In genomic region chr7:24980695-24981543, GRCh38 we compare ENCODE assay signal across 8 cellular contexts. TPM values are rescaled to one million over a fixed set of nuclear protein-coding genes. Genes with fewer than 3 reads are reported as not detected.
A peak's percentile ranks its signal among the peaks of the same experiment; 100 is the strongest.
DNase-seq lines count a peak whose midpoint lies in the region; ATAC-seq and TF ChIP-seq lines count a peak whose summit lies in the region.

No MANE protein-coding gene starts in this region.

- ATAC-seq in activated CD8-positive, alpha-beta memory T cell treated with anti-CD3 and anti-CD28 coated beads, Interleukin-2, amount 10 ng/mL, durations not matched to agents 7 days and 5 days = peak; percentile 18
- ATAC-seq in HG02938 (IDR thresholded peaks at IDR 0.05; ENCODE audit: unreplicated experiment) (peak; percentile 26), left colon (peak; percentile 15)
- peak; percentile 49 for ATAC-seq in stimulated activated effector memory CD8-positive, alpha-beta T cell treated with anti-CD3 and anti-CD28 coated beads, Interleukin-12 subunit alpha, Interleukin-12 subunit beta, amount 100 ng/mL, for 72 hours

- H3K27me3 Mint-ChIP-seq in activated CD8-positive, alpha-beta memory T cell treated with anti-CD3 and anti-CD28 coated beads, Interleukin-2, amount 10 ng/mL, durations not matched to agents 7 days and 5 days = peaks cover 6% of the 10 kb centered on the region

- peak overlapping the region; percentile 91 for H3K27ac Mint-ChIP-seq in activated CD8-positive, alpha-beta memory T cell treated with anti-CD3 and anti-CD28 coated beads, Interleukin-2, amount 10 ng/mL, durations not matched to agents 7 days and 5 days
- H3K27ac Mint-ChIP-seq in stimulated activated effector memory CD8-positive, alpha-beta T cell treated with anti-CD3 and anti-CD28 coated beads, Interleukin-12 subunit alpha, Interleukin-12 subunit beta, amount 100 ng/mL, for 72 hours = peak overlapping the region; percentile 96

- no peak for TF ChIP-seq POLR2A in Peyer's patch (IDR thresholded peaks at IDR 0.05)
- TF ChIP-seq POLR2A in breast epithelium (IDR thresholded peaks at IDR 0.05) = no peak

- H3K4me3 ChIP-seq in Peyer's patch (peak overlapping the region; percentile 58 to 95 (median 62)), breast epithelium (peak overlapping the region; percentile 73 to 81 (median 80))

- CTCF ChIA-PET in activated CD8-positive, alpha-beta memory T cell treated with anti-CD3 and anti-CD28 coated beads, Interleukin-2, amount 10 ng/mL, durations not matched to agents 7 days and 5 days (lab: Charles Lee) = interaction anchor here (0.9 to 9.1 kb wide), 21 partner anchors 8 to 169 kb away, joined by 3 to 90 read pairs (median 6); no protein-coding TSS in a partner anchor

- H3K27ac ChIP-seq in Peyer's patch (peak overlapping the region; percentile 79 to 94 (median 88)), breast epithelium (peak overlapping the region; percentile 80 to 90)

- peak; percentile 73 for DNase-seq in activated CD8-positive, alpha-beta memory T cell treated with anti-CD3 and anti-CD28 coated beads, Interleukin-2, amount 10 ng/mL, durations not matched to agents 7 days and 5 days
- DNase-seq in activated CD8-positive, alpha-beta memory T cell treated with anti-CD3 and anti-CD28 coated beads for 24 hours = no peak
- DNase-seq in Peyer's patch = peak; percentile 57 to 67 (median 62)
- no peak for DNase-seq in breast epithelium (ENCODE audit: low spot score in 2 of 2)
- DNase-seq in left colon = peak; percentile 47 to 59
- DNase-seq in stimulated activated effector memory CD8-positive, alpha-beta T cell treated with anti-CD3 and anti-CD28 coated beads, Interleukin-12 subunit alpha, Interleukin-12 subunit beta, amount 100 ng/mL, for 72 hours (ENCODE audit: low spot score in 2 of 2) = peak in 1 of 2 donors; percentile 60
- DNase-seq in MV-4-11 (lab: John Stamatoyannopoulos, UW) = no peak

- no peaks in the 10 kb centered on the region for H3K9me3 ChIP-seq in Peyer's patch
- H3K9me3 ChIP-seq in breast epithelium = no peaks in the 10 kb centered on the region

- peak overlapping the region; percentile 98 for H3K4me3 Mint-ChIP-seq in activated CD8-positive, alpha-beta memory T cell treated with anti-CD3 and anti-CD28 coated beads, Interleukin-2, amount 10 ng/mL, durations not matched to agents 7 days and 5 days
- H3K4me3 Mint-ChIP-seq in stimulated activated effector memory CD8-positive, alpha-beta T cell treated with anti-CD3 and anti-CD28 coated beads, Interleukin-12 subunit alpha, Interleukin-12 subunit beta, amount 100 ng/mL, for 72 hours = peak overlapping the region; percentile 94

- H3K9me3 Mint-ChIP-seq in activated CD8-positive, alpha-beta memory T cell treated with anti-CD3 and anti-CD28 coated beads, Interleukin-2, amount 10 ng/mL, durations not matched to agents 7 days and 5 days (ENCODE audit: low read depth) = no peaks in the 10 kb centered on the region
- no peaks in the 10 kb centered on the region for H3K9me3 Mint-ChIP-seq in stimulated activated effector memory CD8-positive, alpha-beta T cell treated with anti-CD3 and anti-CD28 coated beads, Interleukin-12 subunit alpha, Interleukin-12 subunit beta, amount 100 ng/mL, for 72 hours

- H3K4me1 ChIP-seq in Peyer's patch (peaks cover 0 to 18% (median 0%) of the 10 kb centered on the region in 4 donors), breast epithelium (peaks cover 0 to 3% of the 10 kb centered on the region in 2 donors)

- H3K27me3 ChIP-seq in Peyer's patch = no peaks in the 10 kb centered on the region
- H3K27me3 ChIP-seq in breast epithelium = no peaks in the 10 kb centered on the region

- TF ChIP-seq CTCF in Peyer's patch (IDR thresholded peaks at IDR 0.05) = peak in 3 of 6 experiments; percentile 11 to 36 (median 34)
- no peak for TF ChIP-seq CTCF in breast epithelium (IDR thresholded peaks at IDR 0.05)

- peaks cover 41% of the 10 kb centered on the region for H3K4me1 Mint-ChIP-seq in activated CD8-positive, alpha-beta memory T cell treated with anti-CD3 and anti-CD28 coated beads, Interleukin-2, amount 10 ng/mL, durations not matched to agents 7 days and 5 days
- H3K4me1 Mint-ChIP-seq in stimulated activated effector memory CD8-positive, alpha-beta T cell treated with anti-CD3 and anti-CD28 coated beads, Interleukin-12 subunit alpha, Interleukin-12 subunit beta, amount 100 ng/mL, for 72 hours = peaks cover 50% of the 10 kb centered on the region

- intact Hi-C loops in breast epithelium (cut with DNase I; ENCODE audit: low total_unique reads) (loop anchor here (5.0 kb wide), 1 partner anchor 1569 kb away; no protein-coding TSS in a partner anchor), left colon (cut with DNase I, micrococcal nuclease) (loop anchor here in 1 of 2 donors (5.0 kb wide), 1 partner anchor 159 kb away; no protein-coding TSS in a partner anchor)

- H3K36me3 ChIP-seq in Peyer's patch (no peaks in the 10 kb centered on the region), breast epithelium (no peaks in the 10 kb centered on the region)

- peaks cover 20% of the 10 kb centered on the region for H3K36me3 Mint-ChIP-seq in activated CD8-positive, alpha-beta memory T cell treated with anti-CD3 and anti-CD28 coated beads, Interleukin-2, amount 10 ng/mL, durations not matched to agents 7 days and 5 days
- H3K36me3 Mint-ChIP-seq in stimulated activated effector memory CD8-positive, alpha-beta T cell treated with anti-CD3 and anti-CD28 coated beads, Interleukin-12 subunit alpha, Interleukin-12 subunit beta, amount 100 ng/mL, for 72 hours = peaks cover 29% of the 10 kb centered on the region

RNA-seq across cellular contexts. Expression of gene OSBPL3, which starts 0.9 kb away (rescaled TPM):
- total RNA-seq in activated CD8-positive, alpha-beta memory T cell treated with anti-CD3 and anti-CD28 coated beads, Interleukin-2, amount 10 ng/mL, durations not matched to agents 7 days and 5 days = 100 to 1,000 TPM in 1 of 2 experiments, 10 to 100 TPM in 1; 98.3 to 133 TPM
- total RNA-seq in Peyer's patch (10 to 100 TPM; 20.1 to 67.7 (median 22.2) TPM), breast epithelium (10 to 100 TPM in 1 of 3 donors, 1 to 10 TPM in 2; 6.4 to 20.5 (median 8.5) TPM), left colon (10 to 100 TPM; 11.0 to 13.2 TPM)

Comparison
In these comparisons a context has a peak if more than half of its experiments do, and no peak if none do; other contexts are left out.
1. DNase-seq: peak in activated CD8-positive, alpha-beta memory T cell treated with anti-CD3 and anti-CD28 coated beads, Interleukin-2, amount 10 ng/mL, durations not matched to agents 7 days and 5 days (single experiment), Peyer's patch (3 of 3) and left colon (2 of 2); none in activated CD8-positive, alpha-beta memory T cell treated with anti-CD3 and anti-CD28 coated beads for 24 hours (single experiment), breast epithelium (0 of 2) and MV-4-11 (single experiment).
2. Peak in every context shown above with its lines, with median percentiles within 50 percentile points of each other: ATAC-seq.